Comparison of ENCODE assay signal across 1 cellular context in genomic region chr4:69056921-69057562, GRCh38.
TF ChIP-seq lines count a peak whose summit lies in the region.

No MANE protein-coding gene starts in this region.

TF ChIP-seq in H1, 55 proteins besides CTCF, POLR2A, EP300 and RAD21:
- TF ChIP-seq NRF1 (IDR thresholded peaks at IDR 0.05; ENCODE audit: low read depth, low read length) = no peak
- TF ChIP-seq FOSL1 (IDR thresholded peaks at IDR 0.05; ENCODE audit: insufficient read depth, low read depth, low read length) = no peak
- TF ChIP-seq CTBP2 (IDR thresholded peaks at IDR 0.05; ENCODE audit: borderline replicate concordance, insufficient read depth, insufficient read length, low read length) = no peak
- TF ChIP-seq CHD2 (IDR thresholded peaks at IDR 0.05; ENCODE audit: low read length) = no peak
- no peak for TF ChIP-seq EZH2 (IDR thresholded peaks at IDR 0.05; ENCODE audit: low read depth, low read length, severe bottlenecking)
